ENCODE assay signal across 9 cellular contexts in genomic region chr17:30323895-30324319, GRCh38. TPM values are rescaled to one million over a fixed set of nuclear protein-coding genes. Genes with fewer than 3 reads are reported as not detected.
DNase-seq lines count a peak whose midpoint lies in the region; ATAC-seq, FAIRE-seq and TF ChIP-seq lines count a peak whose summit lies in the region.
"Had no signal": no experiment of that assay in that cellular context is flagged by ENCODE, and none has a peak within 500 bp of the region (broad histone marks: within the 10 kb centered on the region; RNA-seq: fewer than 3 reads in every experiment).

No MANE protein-coding gene starts in this region.

- H3F3A ChIP-seq in OCI-LY1 (ENCODE audit: insufficient read depth, low read length), result no peaks in the 10 kb centered on the region

- H3K4me1 ChIP-seq in HEK293 (ENCODE audit: control insufficient read depth, insufficient read depth, low read length) (0 out of 2 replicates have a peak, but pooled peaks cover 3% of the 10 kb centered on the region), OCI-LY1 (ENCODE audit: insufficient read depth, low read length, severe bottlenecking) (peaks cover 75% of the 10 kb centered on the region), neuronal stem cell (ENCODE audit: control insufficient read depth in 2 of 2, insufficient read depth in 1 of 2, low read depth in 1 of 2, low read length in 2 of 2) (peaks cover 2 to 4% of the 10 kb centered on the region in 2 donors)
- peaks cover 24 to 32% of the 10 kb centered on the region in 2 donors for H3K4me1 ChIP-seq in naive thymus-derived CD4-positive, alpha-beta T cell (ENCODE audit: control insufficient read depth in 2 of 2, insufficient read depth in 2 of 2, low read length in 2 of 2)

- H3K27ac ChIP-seq in HEK293 (ENCODE audit: extremely low read depth, low read depth, low read length) (no peak overlapping the region), OCI-LY1 (ENCODE audit: low read depth, low read length, poor library complexity, severe bottlenecking) (peak overlapping the region; percentile 97), neuronal stem cell (replicated peaks; ENCODE audit: low read length) (no peak overlapping the region)
- H3K27ac ChIP-seq in naive thymus-derived CD4-positive, alpha-beta T cell (ENCODE audit: low read depth, low read length), result peak overlapping the region; percentile 60
- H3K27ac ChIP-seq: thoracic aorta had no signal

- no peak for FAIRE-seq in D721Med (lab: Jason Lieb, UNC)
- FAIRE-seq: islet of Langerhans had no signal

- no peaks in the 10 kb centered on the region for H4K20me1 ChIP-seq in OCI-LY1 (ENCODE audit: insufficient read depth, low read length)

- H3K4me3 Mint-ChIP-seq in naive thymus-derived CD4-positive, alpha-beta T cell, result peak overlapping the region in 9 of 10 donors; percentile 26 to 67 (median 62)

- H3K4ac ChIP-seq in neuronal stem cell (ENCODE audit: low read length), result no peak overlapping the region

- H4K91ac ChIP-seq in neuronal stem cell (ENCODE audit: low read depth, low read length, poor library complexity), result no peak overlapping the region

- peaks cover 0 to 7% (median 0%) of the 10 kb centered on the region in 5 donors for H3K27me3 Mint-ChIP-seq in naive thymus-derived CD4-positive, alpha-beta T cell

- intact Hi-C loops in naive thymus-derived CD4-positive, alpha-beta T cell (cut with micrococcal nuclease), result loop anchor here in 1 of 2 donors (1.0 kb wide), 2 partner anchors 8 to 12 kb away; no protein-coding TSS in a partner anchor

- no peaks in the 10 kb centered on the region for H3K9me3 ChIP-seq in HEK293 (ENCODE audit: control insufficient read depth, insufficient read depth, low read depth, low read length)
- no peaks in the 10 kb centered on the region for H3K9me3 ChIP-seq in OCI-LY1 (ENCODE audit: low read length)
- H3K9me3 ChIP-seq in naive thymus-derived CD4-positive, alpha-beta T cell (ENCODE audit: control insufficient read depth in 2 of 3, low read length in 3 of 3), result no peaks in the 10 kb centered on the region
- no peaks in the 10 kb centered on the region for H3K9me3 ChIP-seq in neuronal stem cell (replicated peaks in 1 of 2; ENCODE audit: control insufficient read depth in 2 of 2, insufficient read depth in 1 of 2, low read depth in 1 of 2, low read length in 2 of 2)
- H3K9me3 ChIP-seq: thoracic aorta had no signal

- H3K27ac Mint-ChIP-seq in naive thymus-derived CD4-positive, alpha-beta T cell, result peak overlapping the region; percentile 2 to 95 (median 88)

- peaks cover 15 to 46% (median 32%) of the 10 kb centered on the region in 7 donors for H3K4me1 Mint-ChIP-seq in naive thymus-derived CD4-positive, alpha-beta T cell

- no peak overlapping the region for H3K18ac ChIP-seq in neuronal stem cell (ENCODE audit: low read length)

- H3K9ac ChIP-seq in OCI-LY1 (ENCODE audit: low read length) (peak overlapping the region; percentile 53), neuronal stem cell (ENCODE audit: low read depth, low read length, poor library complexity) (no peak overlapping the region)

- POLR2A ChIA-PET in HEK293 (lab: Yijun Ruan, JAX), result interaction anchor here (1.2 to 1.3 kb wide), 2 partner anchors 32 to 33 kb away, joined by 3 read pairs; partner anchors contain the start of gene BLMH
- POLR2A ChIA-PET in naive thymus-derived CD4-positive, alpha-beta T cell (lab: Charles Lee), result interaction anchor here (0.7 to 3.5 kb wide), 9 partner anchors 8 to 1073 kb away, joined by 3 to 39 read pairs (median 5); partner anchors contain the start of genes BLMH and TMIGD1

- H3K9me3 Mint-ChIP-seq in naive thymus-derived CD4-positive, alpha-beta T cell, result no peaks in the 10 kb centered on the region

- no peak overlapping the region for H2BK12ac ChIP-seq in neuronal stem cell (ENCODE audit: low read length)

- H2AFZ ChIP-seq in OCI-LY1 (ENCODE audit: low read length), result no peak overlapping the region
- no peak overlapping the region for H2AFZ ChIP-seq in neuronal stem cell (ENCODE audit: low read length)

- H3K36me3 ChIP-seq in HEK293 (ENCODE audit: control insufficient read depth in 2 of 2, insufficient read depth in 1 of 2, low read length in 2 of 2) (no peaks in the 10 kb centered on the region), OCI-LY1 (ENCODE audit: insufficient read depth, low read length) (no peaks in the 10 kb centered on the region), neuronal stem cell (replicated peaks in 1 of 2; ENCODE audit: control insufficient read depth in 2 of 2, insufficient read depth in 2 of 2, low read length in 2 of 2) (no peaks in the 10 kb centered on the region)
- H3K36me3 ChIP-seq in naive thymus-derived CD4-positive, alpha-beta T cell (ENCODE audit: control insufficient read depth in 2 of 3, insufficient read depth in 3 of 3, low read length in 3 of 3), result no peaks in the 10 kb centered on the region
- H3K36me3 ChIP-seq: thoracic aorta had no signal

- H2BK5ac ChIP-seq in neuronal stem cell (ENCODE audit: low read length), result no peak overlapping the region

- H3K4me2 ChIP-seq in OCI-LY1 (ENCODE audit: low read length) (peak overlapping the region; percentile 57), neuronal stem cell (ENCODE audit: insufficient read depth, low read length, poor library complexity, severe bottlenecking) (no peak overlapping the region)

- no peak overlapping the region for H3K14ac ChIP-seq in neuronal stem cell (ENCODE audit: low read length)

- H2BK15ac ChIP-seq in neuronal stem cell (ENCODE audit: low read length), result no peak overlapping the region

- H2BK120ac ChIP-seq in neuronal stem cell (ENCODE audit: low read depth, low read length), result no peak overlapping the region

- no peaks in the 10 kb centered on the region for H3K79me1 ChIP-seq in neuronal stem cell (ENCODE audit: low read depth, low read length)

- H4K8ac ChIP-seq in neuronal stem cell (ENCODE audit: low read depth, low read length), result no peak overlapping the region

- no peaks in the 10 kb centered on the region for H3K27me3 ChIP-seq in OCI-LY1 (ENCODE audit: insufficient read depth, low read length)
- H3K27me3 ChIP-seq in naive thymus-derived CD4-positive, alpha-beta T cell (ENCODE audit: control insufficient read depth in 2 of 2, insufficient read depth in 2 of 2, low read length in 2 of 2), result no peaks in the 10 kb centered on the region
- H3K27me3 ChIP-seq in neuronal stem cell (ENCODE audit: control insufficient read depth in 3 of 3, insufficient read depth in 3 of 3, low read depth in 1 of 3, low read length in 3 of 3), result peaks cover 0 to 37% (median 0%) of the 10 kb centered on the region in 3 experiments

- peak; percentile 52 for DNase-seq in activated naive CD4-positive, alpha-beta T cell treated with Interleukin-2 at 50 U/mL for 16 hours
- peak in 5 of 9 donors; percentile 28 to 46 (median 38) for DNase-seq in naive thymus-derived CD4-positive, alpha-beta T cell
- DNase-seq in cerebellum (ENCODE audit: low spot score) (no peak), neuronal stem cell (ENCODE audit: low spot score) (no peak), D721Med (ENCODE audit: insufficient read length, low spot score) (no peak)

- no peak overlapping the region for H2AK5ac ChIP-seq in neuronal stem cell (ENCODE audit: low read depth, low read length)

- H3K36me3 Mint-ChIP-seq in naive thymus-derived CD4-positive, alpha-beta T cell, result no peaks in the 10 kb centered on the region

- no peak for TF ChIP-seq CTCF in HEK293 (tag by site-specific recombination; IDR thresholded peaks at IDR 0.05)
- no peak for TF ChIP-seq CTCF in OCI-LY1 (IDR thresholded peaks at IDR 0.05; ENCODE audit: low read length)
- TF ChIP-seq CTCF in D721Med (IDR thresholded peaks at IDR 0.05; ENCODE audit: insufficient read depth, missing control alignments), result no peak

- H3K79me2 ChIP-seq in OCI-LY1 (ENCODE audit: insufficient read depth, low read length), result no peaks in the 10 kb centered on the region

- H3K23ac ChIP-seq in neuronal stem cell (ENCODE audit: low read depth, low read length, poor library complexity), result no peak overlapping the region

- peak; percentile 64 for ATAC-seq in naive thymus-derived CD4-positive, alpha-beta T cell

- CTCF ChIA-PET in HEK293 (lab: Yijun Ruan, JAX), result interaction anchor here (0.7 to 2.9 kb wide), 7 partner anchors 11 to 502 kb away, joined by 3 to 12 read pairs (median 3); no protein-coding TSS in a partner anchor
- CTCF ChIA-PET in naive thymus-derived CD4-positive, alpha-beta T cell (lab: Charles Lee), result interaction anchor here (0.7 to 3.3 kb wide), 13 partner anchors 8 to 707 kb away, joined by 3 to 37 read pairs (median 5); partner anchors contain the start of genes BLMH and TMIGD1

- H3K4me3 ChIP-seq in HEK293 (ENCODE audit: low read depth, low read length), result no peak overlapping the region
- H3K4me3 ChIP-seq in OCI-LY1 (ENCODE audit: low read depth, low read length, poor library complexity, severe bottlenecking), result peak overlapping the region; percentile 34
- H3K4me3 ChIP-seq in naive thymus-derived CD4-positive, alpha-beta T cell (ENCODE audit: low read length), result peak overlapping the region; percentile 14
- no peak overlapping the region for H3K4me3 ChIP-seq in neuronal stem cell (ENCODE audit: low read length in 2 of 2)
- H3K4me3 ChIP-seq: thoracic aorta had no signal

- H3K9me2 ChIP-seq in OCI-LY1 (ENCODE audit: low read depth, low read length), result no peaks in the 10 kb centered on the region

TF ChIP-seq in HEK293, 187 proteins besides CTCF, POLR2A, EP300 and RAD21 (continues in another document):
- TF ChIP-seq ZFP41 (tag by site-specific recombination; IDR thresholded peaks at IDR 0.05; ENCODE audit: borderline replicate concordance), result no peak
- no peak for TF ChIP-seq TCF7L2 (IDR thresholded peaks at IDR 0.05; ENCODE audit: borderline replicate concordance, low read depth, low read length)
- TF ChIP-seq ZNF624 (tag by site-specific recombination; IDR thresholded peaks at IDR 0.05), result no peak

RNA-seq across cellular contexts. Expression of gene TMIGD1, which starts 9.9 kb away (rescaled TPM):
- total RNA-seq in naive thymus-derived CD4-positive, alpha-beta T cell, result not detected
- not detected for polyA plus RNA-seq in naive thymus-derived CD4-positive, alpha-beta T cell
- not detected for total RNA-seq in cerebellum
- not detected for polyA plus RNA-seq in neuronal stem cell (2013, experiment 1 of 2)
- not detected for polyA plus RNA-seq in neuronal stem cell (2013, experiment 2 of 2)
- total RNA-seq: thoracic aorta had no signal

RNA-seq across cellular contexts. Expression of gene BLMH, which starts 32.2 kb away (rescaled TPM):
- total RNA-seq in naive thymus-derived CD4-positive, alpha-beta T cell, result 10 to 100 TPM; 26.8 to 57.5 (median 40.1) TPM
- 10 to 100 TPM; 17.7 to 24.4 TPM for polyA plus RNA-seq in naive thymus-derived CD4-positive, alpha-beta T cell
- 27.6 TPM for total RNA-seq in cerebellum
- polyA plus RNA-seq in neuronal stem cell (2013, experiment 1 of 2), result 63.0 TPM
- polyA plus RNA-seq in neuronal stem cell (2013, experiment 2 of 2), result 62.7 TPM

RNA-seq across cellular contexts. Expression of gene CPD, which starts 54.8 kb away (rescaled TPM):
- total RNA-seq in naive thymus-derived CD4-positive, alpha-beta T cell, result 10 to 100 TPM; 16.5 to 52.9 (median 22.6) TPM
- 10 to 100 TPM; 14.9 to 17.3 TPM for polyA plus RNA-seq in naive thymus-derived CD4-positive, alpha-beta T cell
- 73.0 TPM for total RNA-seq in cerebellum
- 19.4 TPM for polyA plus RNA-seq in neuronal stem cell (2013, experiment 1 of 2)
- polyA plus RNA-seq in neuronal stem cell (2013, experiment 2 of 2), result 19.5 TPM

Comparison
In these comparisons a context has a peak if more than half of its experiments do, and no peak if none do; other contexts are left out.
1. H3K27ac ChIP-seq: peak in OCI-LY1 (single experiment) and naive thymus-derived CD4-positive, alpha-beta T cell (single experiment); none in HEK293 (single experiment) and neuronal stem cell (single experiment).
2. H3K4me3 ChIP-seq: peak in OCI-LY1 (single experiment) and naive thymus-derived CD4-positive, alpha-beta T cell (single experiment); none in HEK293 (single experiment) and neuronal stem cell (0 of 2).
3. DNase-seq: peak in activated naive CD4-positive, alpha-beta T cell treated with Interleukin-2 at 50 U/mL for 16 hours (single experiment) and naive thymus-derived CD4-positive, alpha-beta T cell (5 of 9); none in cerebellum (single experiment), neuronal stem cell (single experiment) and D721Med (single experiment).